In genomic region chr12:11545438-11546330, GRCh38 we compare ENCODE assay signal across 8 cellular contexts.
DNase-seq lines count a peak whose midpoint lies in the region; ATAC-seq, FAIRE-seq and TF ChIP-seq lines count a peak whose summit lies in the region.

No MANE protein-coding gene starts in this region.

- no peaks in the 10 kb centered on the region for H3K36me3 ChIP-seq in spleen
- H3K36me3 ChIP-seq in endodermal cell (ENCODE audit: control insufficient read depth, insufficient read depth, low read length), result no peaks in the 10 kb centered on the region

- H3K4me3 Mint-ChIP-seq in endodermal cell, result no peak overlapping the region

- peak overlapping the region; percentile 3 to 82 (median 67) for H3K27ac ChIP-seq in spleen
- no peak overlapping the region for H3K27ac ChIP-seq in endodermal cell (ENCODE audit: low read depth, low read length)

- DNase-seq in GM12864 (ENCODE audit: low read depth) (peak; percentile 75), KBM-7 (peak; percentile 83), spleen (no peak), endodermal cell (no peak), lower leg skin (ENCODE audit: low spot score in 2 of 2) (no peak), RCC 7860 (ENCODE audit: low spot score) (no peak)
- DNase-seq in activated gamma-delta T cell treated with anti-CD3 and anti-CD28 coated beads, Interleukin-2, amount 50 U/mL, for 16 hours (ENCODE audit: low read depth), result peak; percentile 14

- ATAC-seq in GM21447 (IDR thresholded peaks at IDR 0.05; ENCODE audit: unreplicated experiment), result peak; percentile 80

- no peaks in the 10 kb centered on the region for H3K36me3 Mint-ChIP-seq in endodermal cell (ENCODE audit: low read depth)

- peaks cover 3% of the 10 kb centered on the region for H3K9me3 Mint-ChIP-seq in endodermal cell

- H3K9me3 ChIP-seq in spleen, result no peaks in the 10 kb centered on the region
- no peaks in the 10 kb centered on the region for H3K9me3 ChIP-seq in endodermal cell (ENCODE audit: control insufficient read depth, low read length)

- intact Hi-C loops in spleen (cut with DNase I; ENCODE audit: low total_unique reads) (no loop called here), lower leg skin (cut with DNase I; ENCODE audit: low total_unique reads) (no loop called here)

- WGBS in spleen, 5 donors, result 19 to 31% (median 29%) methylated on average over 6 of the region's 6 CpGs
- WGBS in endodermal cell (ENCODE audit: insufficient coverage in 1 of 2, insufficient read length in 1 of 2), 2 experiments, result 73 to 75% methylated on average over 6 of the region's 6 CpGs
- 48 to 56% methylated on average over 6 of the region's 6 CpGs for WGBS in lower leg skin, 2 donors

- TF ChIP-seq POLR2A in spleen (IDR thresholded peaks at IDR 0.05) (no peak), lower leg skin (IDR thresholded peaks at IDR 0.05) (no peak)

- H3K27me3 ChIP-seq in spleen (replicated peaks in 1 of 7) (no peaks in the 10 kb centered on the region), endodermal cell (ENCODE audit: control insufficient read depth, insufficient read depth, low read length, poor library complexity, severe bottlenecking) (no peaks in the 10 kb centered on the region)

- peak; percentile 48 for TF ChIP-seq CTCF in GM12864 (IDR thresholded peaks at IDR 0.05; ENCODE audit: low read depth, low read length, missing control alignments)
- TF ChIP-seq CTCF in spleen (IDR thresholded peaks at IDR 0.05 in 8 of 11, conservative IDR thresholded peaks at IDR 0.05 in 3 of 11), result peak in 3 of 11 experiments; percentile 19 to 23 (median 20)
- TF ChIP-seq CTCF in endodermal cell (conservative IDR thresholded peaks at IDR 0.05), result no peak
- no peak for TF ChIP-seq CTCF in lower leg skin (IDR thresholded peaks at IDR 0.05)

- in situ Hi-C loops in KBM-7 (cut with MboI; ENCODE audit: low pct_unique_long_range_greater_than_20kb, low sequenced_read_pairs), result no loop called here

- H3K4me1 ChIP-seq in spleen (peaks cover 7 to 30% (median 21%) of the 10 kb centered on the region in 6 donors), endodermal cell (ENCODE audit: control insufficient read depth, insufficient read depth, low read length) (no peaks in the 10 kb centered on the region)

- H3K9ac ChIP-seq in endodermal cell (ENCODE audit: extremely low read depth, low read length, poor library complexity, severe bottlenecking), result no peak overlapping the region

- no peak overlapping the region for H3K27ac Mint-ChIP-seq in endodermal cell

- H3K4me3 ChIP-seq in GM12864 (ENCODE audit: low read depth, low read length), result peak overlapping the region; percentile 29; the same call in 1 of the 2 replicates
- peak overlapping the region in 1 of 8 donors; percentile 22 for H3K4me3 ChIP-seq in spleen
- no peak overlapping the region for H3K4me3 ChIP-seq in endodermal cell (ENCODE audit: low read length)
- H3K4me3 ChIP-seq in lower leg skin (ENCODE audit: low read depth, poor library complexity, severe bottlenecking), result no peak overlapping the region

- no peak for FAIRE-seq in RCC 7860 (lab: Jason Lieb, UNC)

- H3K27me3 Mint-ChIP-seq in endodermal cell (ENCODE audit: insufficient read depth), result no peaks in the 10 kb centered on the region

- H3K4me1 Mint-ChIP-seq in endodermal cell, result peaks cover 17% of the 10 kb centered on the region

Comparison
In these comparisons a context has a peak if more than half of its experiments do, and no peak if none do; other contexts are left out.
1. DNase-seq: peak in GM12864 (single experiment), KBM-7 (single experiment) and activated gamma-delta T cell treated with anti-CD3 and anti-CD28 coated beads, Interleukin-2, amount 50 U/mL, for 16 hours (single experiment); none in spleen (single experiment), endodermal cell (single experiment), lower leg skin (0 of 2) and RCC 7860 (single experiment).